In genomic region chr3:194905696-194906095, GRCh38 we compare ENCODE assay signal across 19 cellular contexts.
DNase-seq lines count a peak whose midpoint lies in the region; ATAC-seq and TF ChIP-seq lines count a peak whose summit lies in the region.
"Had no signal": no experiment of that assay in that cellular context is flagged by ENCODE, and none has a peak within 500 bp of the region (broad histone marks: within the 10 kb centered on the region; RNA-seq: fewer than 3 reads in every experiment).

No MANE protein-coding gene starts in this region.

- H3K36me3 Mint-ChIP-seq in Calu3 (ENCODE audit: insufficient read depth, unreplicated experiment): no peaks in the 10 kb centered on the region

- ATAC-seq in HG02870 (IDR thresholded peaks at IDR 0.05; ENCODE audit: unreplicated experiment): no peak

- CTCF ChIA-PET in Calu3 (lab: Charles Lee): interaction anchor here (1.1 to 2.2 kb wide), 4 partner anchors 14 to 234 kb away, joined by 3 to 18 read pairs (median 4); no protein-coding TSS in a partner anchor

- in situ Hi-C loops in astrocyte of the cerebellum (cut with HindIII; ENCODE audit: low sequenced_read_pairs): no loop called here

- DNase-seq in Calu3: no peak
- peak; percentile 78 for DNase-seq in M059J (ENCODE audit: low read depth)
- peak; percentile 42 for DNase-seq in astrocyte of the cerebellum (ENCODE audit: low read depth)
- DNase-seq in iris pigment epithelial cell (ENCODE audit: low read depth): peak; percentile 75
- DNase-seq in superior temporal gyrus (ENCODE audit: extremely low spot score): no peak
- no peak for DNase-seq in testis
- DNase-seq in HT-29 (ENCODE audit: low spot score): no peak
- DNase-seq: activated CD8-positive, alpha-beta memory T cell treated with anti-CD3 and anti-CD28 coated beads, Interleukin-2, amount 50 U/mL, for 4 hours; activated gamma-delta T cell; CD8-positive, alpha-beta memory T cell; erythroblast; glutamatergic neuron; NCI-H510A; stimulated activated CD4-positive, alpha-beta T cell treated with anti-CD3 and anti-CD28 coated beads, Interleukin-2, amount 100 ng/mL, for 24 hours; stimulated activated naive CD8-positive, alpha-beta T cell treated with anti-CD3 and anti-CD28 coated beads, Interleukin-15, amount 100 ng/mL, for 72 hours had no signal

- no TSS peak for BruUV-seq in Calu3 (replicated peaks; lab: Mats Ljungman, UMichigan)

- no peak overlapping the region for H3K27ac ChIP-seq in testis
- H3K27ac ChIP-seq: parathyroid adenoma had no signal

- H3K4me3 Mint-ChIP-seq in Calu3 (ENCODE audit: low read depth, unreplicated experiment): no peak overlapping the region
- H3K4me3 Mint-ChIP-seq: activated CD4-positive, alpha-beta T cell treated with anti-CD3 and anti-CD28 coated beads, Interleukin-2, amount 10 ng/mL, durations not matched to agents 24 days and 14 days; CD8-positive, alpha-beta memory T cell; dendritic cell treated with granulocyte-macrophage colony-stimulating factor and Interleukin-4, amounts not matched to agents 40 ng/mL and 50 ng/mL, for 4 days; stimulated activated naive CD8-positive, alpha-beta T cell treated with anti-CD3 and anti-CD28 coated beads, Interleukin-15, amount 100 ng/mL, for 72 hours had no signal

- no peaks in the 10 kb centered on the region for H3K9me3 ChIP-seq in testis

- no peak for TF ChIP-seq CTCF in Calu3 (IDR thresholded peaks at IDR 0.05; ENCODE audit: unreplicated experiment)
- no peak for TF ChIP-seq CTCF in astrocyte of the cerebellum (IDR thresholded peaks at IDR 0.05; ENCODE audit: low read depth, low read length, missing control alignments)
- TF ChIP-seq CTCF in testis (IDR thresholded peaks at IDR 0.05): no peak

- 92 to 97% methylated on average over 2 of the region's 2 CpGs for WGBS in testis, 2 donors

- no peaks in the 10 kb centered on the region for H3K27me3 ChIP-seq in testis

- peaks cover 36% of the 10 kb centered on the region for H3K27me3 Mint-ChIP-seq in Calu3 (ENCODE audit: unreplicated experiment)

- H3K4me3 ChIP-seq in astrocyte of the cerebellum (ENCODE audit: low read depth, low read length): no peak overlapping the region
- H3K4me3 ChIP-seq in testis: no peak overlapping the region

- TF ChIP-seq POLR2A in testis (IDR thresholded peaks at IDR 0.05): no peak

- no peaks in the 10 kb centered on the region for H3K36me3 ChIP-seq in testis (ENCODE audit: low read depth, missing control alignments)

- H3K4me1 ChIP-seq in testis: no peaks in the 10 kb centered on the region
- H3K4me1 ChIP-seq: parathyroid adenoma had no signal

- H3K27ac Mint-ChIP-seq in Calu3 (ENCODE audit: unreplicated experiment): peak overlapping the region; percentile 53
- H3K27ac Mint-ChIP-seq: activated CD4-positive, alpha-beta T cell treated with anti-CD3 and anti-CD28 coated beads, Interleukin-2, amount 10 ng/mL, durations not matched to agents 24 days and 14 days; CD8-positive, alpha-beta memory T cell; dendritic cell treated with granulocyte-macrophage colony-stimulating factor and Interleukin-4, amounts not matched to agents 40 ng/mL and 50 ng/mL, for 4 days; stimulated activated naive CD8-positive, alpha-beta T cell treated with anti-CD3 and anti-CD28 coated beads, Interleukin-15, amount 100 ng/mL, for 72 hours had no signal

- peaks cover 4% of the 10 kb centered on the region for H3K9me3 Mint-ChIP-seq in Calu3 (ENCODE audit: low read depth, unreplicated experiment)
- H3K9me3 Mint-ChIP-seq: dendritic cell treated with granulocyte-macrophage colony-stimulating factor and Interleukin-4, amounts not matched to agents 40 ng/mL and 50 ng/mL, for 4 days had no signal

- intact Hi-C loops in Calu3 (cut with micrococcal nuclease; ENCODE audit: unreplicated experiment): no loop called here
- intact Hi-C loops in testis (cut with DNase I; ENCODE audit: low total_unique reads): no loop called here

- H3K4me1 Mint-ChIP-seq in Calu3 (ENCODE audit: low read depth, unreplicated experiment): peaks cover 19% of the 10 kb centered on the region

Comparison
In these comparisons a context has a peak if more than half of its experiments do, and no peak if none do; other contexts are left out.
1. DNase-seq: peak in M059J (single experiment), astrocyte of the cerebellum (single experiment) and iris pigment epithelial cell (single experiment); none in Calu3 (single experiment), superior temporal gyrus (single experiment), testis (single experiment) and HT-29 (single experiment).